Comparison of ENCODE assay signal across 19 cellular contexts in the genomic region with DNA sequence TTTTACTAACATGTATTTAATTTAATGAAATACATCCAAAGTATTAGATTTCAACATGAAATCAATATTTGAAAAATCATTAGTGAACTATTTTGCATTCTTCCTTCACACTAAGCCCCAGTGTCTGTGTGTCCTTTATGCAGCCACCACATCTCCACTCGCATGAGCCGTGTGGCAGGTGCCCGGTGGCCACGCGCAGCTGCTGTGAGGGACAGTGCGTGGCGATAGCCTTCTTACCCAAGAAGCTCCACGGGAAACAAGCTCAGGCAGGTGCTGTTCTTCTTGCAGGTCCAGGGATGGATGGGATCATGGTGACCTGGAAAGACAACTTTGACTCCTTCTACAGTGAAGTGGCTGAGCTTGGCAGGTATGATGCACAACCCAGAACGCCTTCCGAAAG.
"Had no signal": no experiment of that assay in that cellular context is flagged by ENCODE, and none has a peak within 500 bp of the region (broad histone marks: within the 10 kb centered on the region; RNA-seq: fewer than 3 reads in every experiment).

No MANE protein-coding gene starts in this region.

- H3K9me3 ChIP-seq: breast epithelium, gastroesophageal sphincter, tibial nerve, uterus had no signal

- DNase-seq: activated CD4-positive, alpha-beta T cell treated with anti-CD3 and anti-CD28 coated beads, Interleukin-2, amount 10 ng/mL, durations not matched to agents 24 days and 14 days; activated CD4-positive, CD25-positive, alpha-beta regulatory T cell; activated CD8-positive, alpha-beta memory T cell treated with anti-CD3 and anti-CD28 coated beads, Interleukin-2, amount 50 U/mL, for 48 hours; activated naive CD8-positive, alpha-beta T cell treated with anti-CD3 and anti-CD28 coated beads, Interleukin-2, amount 10 ng/mL, durations not matched to agents 7 days and 5 days; cerebellar nuclear complex; effector memory CD4-positive, alpha-beta T cell; left colon; midbrain; naive B cell; retina; stimulated activated CD4-positive, alpha-beta T cell treated with anti-CD3 and anti-CD28 coated beads, Interleukin-2, amount 100 ng/mL, for 48 hours; uterus had no signal

- H3K4me3 ChIP-seq: breast epithelium, gastroesophageal sphincter, lung, tibial nerve, uterus had no signal

- H3K79me2 ChIP-seq: parathyroid adenoma had no signal

- H3K9ac ChIP-seq: parathyroid adenoma had no signal

- H3K36me3 ChIP-seq: uterus had no signal

- H3K27me3 Mint-ChIP-seq: activated CD4-positive, alpha-beta T cell treated with anti-CD3 and anti-CD28 coated beads, Interleukin-2, amount 10 ng/mL, durations not matched to agents 24 days and 14 days; activated naive CD8-positive, alpha-beta T cell treated with anti-CD3 and anti-CD28 coated beads, Interleukin-2, amount 10 ng/mL, durations not matched to agents 7 days and 5 days; dendritic cell treated with granulocyte-macrophage colony-stimulating factor and Interleukin-4, amounts not matched to agents 40 ng/mL and 50 ng/mL, for 4 days; naive B cell; stimulated activated memory B cell treated with anti-CD40 and anti-IgM and Interleukin-4, amounts not matched to agents 10 μg/mL and 1 μg/mL and 100 μg/mL, for 72 hours had no signal

- H3K4me1 ChIP-seq: breast epithelium, gastroesophageal sphincter, parathyroid adenoma, tibial nerve, uterus had no signal

- H3K27me3 ChIP-seq: breast epithelium, gastroesophageal sphincter, tibial nerve, uterus had no signal

- H3K4me3 Mint-ChIP-seq: activated CD4-positive, alpha-beta T cell treated with anti-CD3 and anti-CD28 coated beads, Interleukin-2, amount 10 ng/mL, durations not matched to agents 24 days and 14 days; activated naive CD8-positive, alpha-beta T cell treated with anti-CD3 and anti-CD28 coated beads, Interleukin-2, amount 10 ng/mL, durations not matched to agents 7 days and 5 days; dendritic cell treated with granulocyte-macrophage colony-stimulating factor and Interleukin-4, amounts not matched to agents 40 ng/mL and 50 ng/mL, for 4 days; stimulated activated memory B cell treated with anti-CD40 and anti-IgM and Interleukin-4, amounts not matched to agents 10 μg/mL and 1 μg/mL and 100 μg/mL, for 72 hours had no signal

- H2AFZ ChIP-seq: parathyroid adenoma had no signal

- H3K27ac Mint-ChIP-seq: activated CD4-positive, alpha-beta T cell treated with anti-CD3 and anti-CD28 coated beads, Interleukin-2, amount 10 ng/mL, durations not matched to agents 24 days and 14 days; dendritic cell treated with granulocyte-macrophage colony-stimulating factor and Interleukin-4, amounts not matched to agents 40 ng/mL and 50 ng/mL, for 4 days; stimulated activated memory B cell treated with anti-CD40 and anti-IgM and Interleukin-4, amounts not matched to agents 10 μg/mL and 1 μg/mL and 100 μg/mL, for 72 hours had no signal

- H3K9me3 Mint-ChIP-seq: activated CD4-positive, alpha-beta T cell treated with anti-CD3 and anti-CD28 coated beads, Interleukin-2, amount 10 ng/mL, durations not matched to agents 24 days and 14 days; activated naive CD8-positive, alpha-beta T cell treated with anti-CD3 and anti-CD28 coated beads, Interleukin-2, amount 10 ng/mL, durations not matched to agents 7 days and 5 days; dendritic cell treated with granulocyte-macrophage colony-stimulating factor and Interleukin-4, amounts not matched to agents 40 ng/mL and 50 ng/mL, for 4 days; naive B cell; stimulated activated memory B cell treated with anti-CD40 and anti-IgM and Interleukin-4, amounts not matched to agents 10 μg/mL and 1 μg/mL and 100 μg/mL, for 72 hours had no signal

- H3K36me3 Mint-ChIP-seq: activated naive CD8-positive, alpha-beta T cell treated with anti-CD3 and anti-CD28 coated beads, Interleukin-2, amount 10 ng/mL, durations not matched to agents 7 days and 5 days had no signal

- H3K4me1 Mint-ChIP-seq: activated CD4-positive, alpha-beta T cell treated with anti-CD3 and anti-CD28 coated beads, Interleukin-2, amount 10 ng/mL, durations not matched to agents 24 days and 14 days; stimulated activated memory B cell treated with anti-CD40 and anti-IgM and Interleukin-4, amounts not matched to agents 10 μg/mL and 1 μg/mL and 100 μg/mL, for 72 hours had no signal

- H3K27ac ChIP-seq: breast epithelium, gastroesophageal sphincter, parathyroid adenoma, uterus had no signal

- ATAC-seq: gastroesophageal sphincter; left colon; stimulated activated memory B cell treated with anti-CD40 and anti-IgM and Interleukin-4, amounts not matched to agents 10 μg/mL and 1 μg/mL and 100 μg/mL, for 72 hours had no signal
